Comparison of ENCODE assay signal across 21 cellular contexts in the genomic region with DNA sequence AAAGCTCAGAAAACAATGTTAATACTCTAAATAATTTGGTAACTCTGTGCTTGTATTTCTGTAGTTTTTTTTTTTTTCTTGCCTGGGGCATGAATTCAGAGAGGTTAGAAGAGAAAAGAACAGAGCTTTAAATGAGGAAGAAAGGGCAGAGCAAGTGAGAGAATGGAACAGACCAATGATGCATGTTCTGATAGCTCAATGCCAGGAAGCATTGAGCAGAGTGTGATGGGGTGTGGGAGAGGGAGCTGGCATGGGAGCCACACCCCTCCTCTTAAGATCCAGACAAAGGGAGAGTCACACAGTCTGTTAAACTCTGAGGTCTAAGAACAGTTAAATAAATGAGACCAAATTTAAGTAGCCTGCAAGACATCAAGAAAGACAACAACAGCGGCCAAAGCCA.
"Had no signal": no experiment of that assay in that cellular context is flagged by ENCODE, and none has a peak within 500 bp of the region (broad histone marks: within the 10 kb centered on the region; RNA-seq: fewer than 3 reads in every experiment).

No MANE protein-coding gene starts in this region.

- H3K27ac ChIP-seq: heart right ventricle, neutrophil, right lobe of liver, testis, transverse colon, WERI-Rb-1 had no signal

- H3K36me3 Mint-ChIP-seq: activated CD4-positive, alpha-beta memory T cell treated with anti-CD3 and anti-CD28 coated beads for 36 hours; natural killer cell had no signal

- H3K4me1 Mint-ChIP-seq: activated CD4-positive, alpha-beta T cell treated with anti-CD3 and anti-CD28 coated beads, Interleukin-2, amount 10 ng/mL, durations not matched to agents 24 days and 14 days; activated T-helper 17 cell treated with anti-CD3 and anti-CD28 coated beads, Interleukin-2, amount 50 U/mL, for 72 hours; natural killer cell; T-helper 17 cell had no signal

- DNase-seq: activated CD4-positive, alpha-beta memory T cell treated with anti-CD3 and anti-CD28 coated beads for 36 hours; activated CD4-positive, alpha-beta T cell treated with anti-CD3 and anti-CD28 coated beads, Interleukin-2, amount 10 ng/mL, durations not matched to agents 24 days and 14 days; activated CD4-positive, CD25-positive, alpha-beta regulatory T cell treated with anti-CD3 and anti-CD28 coated beads, Interleukin-2, amount 50 U/mL, for 72 hours; activated gamma-delta T cell treated with Interleukin-2 at 50 U/mL for 16 hours; activated naive CD4-positive, alpha-beta T cell treated with anti-CD3 and anti-CD28 coated beads, Interleukin-2, amount 50 U/mL, for 16 hours; activated T-cell treated with anti-CD3 and anti-CD28 coated beads, Interleukin-2, amount 50 U/mL, for 4 hours; amniotic stem cell; central memory CD4-positive, alpha-beta T cell; heart right ventricle; natural killer cell; right lobe of liver; stimulated activated CD4-positive, alpha-beta T cell treated with anti-CD3 and anti-CD28 coated beads, Interleukin-2, amount 100 ng/mL, for 48 hours; stimulated activated naive CD8-positive, alpha-beta T cell treated with anti-CD3 and anti-CD28 coated beads, Interleukin-15, Interleukin-2, amounts not matched to agents 100 U/mL and 50 U/mL, for 24 hours; T-helper 17 cell; T1000; testis; transverse colon; WERI-Rb-1 had no signal

- H3K27me3 Mint-ChIP-seq: activated CD4-positive, alpha-beta memory T cell treated with anti-CD3 and anti-CD28 coated beads for 36 hours; activated CD4-positive, alpha-beta T cell treated with anti-CD3 and anti-CD28 coated beads, Interleukin-2, amount 10 ng/mL, durations not matched to agents 24 days and 14 days; activated T-helper 17 cell treated with anti-CD3 and anti-CD28 coated beads, Interleukin-2, amount 50 U/mL, for 72 hours; T-helper 17 cell had no signal

- H3K4me1 ChIP-seq: heart right ventricle, right lobe of liver, testis had no signal

- H3K4me3 Mint-ChIP-seq: activated CD4-positive, alpha-beta memory T cell treated with anti-CD3 and anti-CD28 coated beads for 36 hours; activated CD4-positive, alpha-beta T cell treated with anti-CD3 and anti-CD28 coated beads, Interleukin-2, amount 10 ng/mL, durations not matched to agents 24 days and 14 days; activated T-cell treated with anti-CD3 and anti-CD28 coated beads, Interleukin-2, amount 50 U/mL, for 4 hours; activated T-helper 17 cell treated with anti-CD3 and anti-CD28 coated beads, Interleukin-2, amount 50 U/mL, for 72 hours; natural killer cell; T-helper 17 cell had no signal

- H3K9me3 ChIP-seq: heart right ventricle, neutrophil, right lobe of liver, testis, transverse colon had no signal

- H3K36me3 ChIP-seq: heart right ventricle, neutrophil, right lobe of liver, transverse colon, WERI-Rb-1 had no signal

- ATAC-seq: activated T-cell treated with anti-CD3 and anti-CD28 coated beads, Interleukin-2, amount 50 U/mL, for 4 hours; activated T-helper 17 cell treated with anti-CD3 and anti-CD28 coated beads, Interleukin-2, amount 50 U/mL, for 72 hours; esophagus mucosa; heart right ventricle; natural killer cell; right lobe of liver; stimulated activated naive CD8-positive, alpha-beta T cell treated with anti-CD3 and anti-CD28 coated beads, Interleukin-15, Interleukin-2, amounts not matched to agents 100 U/mL and 50 U/mL, for 24 hours; T-helper 17 cell had no signal

- H3K27me3 ChIP-seq: neutrophil, right lobe of liver, testis, transverse colon had no signal

- H3K4me3 ChIP-seq: heart right ventricle, right lobe of liver, testis, transverse colon had no signal

- H3K9me3 Mint-ChIP-seq: activated CD4-positive, alpha-beta T cell treated with anti-CD3 and anti-CD28 coated beads, Interleukin-2, amount 10 ng/mL, durations not matched to agents 24 days and 14 days had no signal

- H3K27ac Mint-ChIP-seq: activated CD4-positive, alpha-beta memory T cell treated with anti-CD3 and anti-CD28 coated beads for 36 hours; activated CD4-positive, alpha-beta T cell treated with anti-CD3 and anti-CD28 coated beads, Interleukin-2, amount 10 ng/mL, durations not matched to agents 24 days and 14 days; activated T-helper 17 cell treated with anti-CD3 and anti-CD28 coated beads, Interleukin-2, amount 50 U/mL, for 72 hours; natural killer cell; T-helper 17 cell had no signal
